ENCODE assay signal across 20 cellular contexts in the genomic region with DNA sequence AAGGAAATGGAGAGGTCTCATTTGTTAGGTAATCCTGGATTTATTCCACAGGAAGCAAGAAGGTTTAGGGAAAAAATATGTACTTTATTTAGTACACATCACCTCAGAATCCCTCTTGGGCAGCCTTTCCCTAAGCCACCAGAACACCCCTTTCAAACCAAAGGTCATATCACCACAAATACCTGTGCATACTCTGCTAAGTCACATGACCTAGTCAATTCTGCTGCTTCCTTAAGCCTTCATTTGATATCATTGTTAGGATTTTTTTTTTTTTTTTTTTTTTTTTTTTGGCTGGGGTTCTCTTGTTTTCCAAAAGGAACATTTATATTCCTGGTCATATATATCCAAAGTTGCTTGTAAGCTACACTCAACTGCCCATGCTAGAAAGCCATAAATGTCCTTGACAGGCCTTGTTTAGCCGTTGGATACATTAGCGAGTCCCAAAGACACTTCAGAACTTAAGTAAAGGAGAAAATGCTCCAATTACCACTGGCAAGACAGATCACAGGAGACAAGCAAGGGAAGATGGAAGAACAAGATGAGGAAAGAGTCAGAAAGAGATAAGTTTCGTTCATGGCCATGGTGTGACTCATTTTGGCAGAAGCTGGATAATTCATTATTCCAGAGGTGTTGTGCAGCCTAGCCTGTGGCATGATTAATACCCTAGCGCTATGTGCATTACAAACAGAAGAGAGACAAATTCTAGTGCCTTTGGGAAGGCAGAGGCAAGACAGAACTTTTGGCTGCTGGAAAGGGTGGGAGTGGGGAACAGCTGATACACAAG.
DNase-seq lines count a peak whose midpoint lies in the region; ATAC-seq and TF ChIP-seq lines count a peak whose summit lies in the region.
"Had no signal": no experiment of that assay in that cellular context is flagged by ENCODE, and none has a peak within 500 bp of the region (broad histone marks: within the 10 kb centered on the region; RNA-seq: fewer than 3 reads in every experiment).

No MANE protein-coding gene starts in this region.

- H3K27me3 ChIP-seq in foreskin keratinocyte = no peaks in the 10 kb centered on the region
- H3K27me3 ChIP-seq: upper lobe of left lung had no signal

- peak; percentile 93 for ATAC-seq in foreskin keratinocyte
- ATAC-seq in HG02642 (IDR thresholded peaks at IDR 0.05; ENCODE audit: poor library complexity, unreplicated experiment) = no peak
- ATAC-seq in HG03354 (IDR thresholded peaks at IDR 0.05; ENCODE audit: poor library complexity, severe bottlenecking, unreplicated experiment) = no peak
- ATAC-seq: activated CD8-positive, alpha-beta T cell treated with anti-CD3 and anti-CD28 coated beads for 36 hours; activated naive CD4-positive, alpha-beta T cell treated with anti-CD3 and anti-CD28 coated beads, Interleukin-2, amount 50 U/mL, for 72 hours; activated T-cell treated with anti-CD3 and anti-CD28 coated beads, Interleukin-2, amount 50 U/mL, for 72 hours; stimulated activated naive CD8-positive, alpha-beta T cell treated with anti-CD3 and anti-CD28 coated beads, Interleukin-15, Interleukin-2, amounts not matched to agents 100 U/mL and 50 U/mL, for 24 hours; T-cell had no signal

- DNase-seq in NCI-H446 treated with DMSO at 0.1 percent for 48 hours (lab: John Stamatoyannopoulos, UW) (peak; percentile 10), NCI-H446 (lab: John Stamatoyannopoulos, UW) (no peak), cardiac fibroblast (ENCODE audit: low read depth in 2 of 2) (peak; percentile 56 to 69), foreskin keratinocyte (peak; percentile 51 to 63)
- no peak for DNase-seq in activated CD4-positive, alpha-beta T cell treated with anti-CD3 and anti-CD28 coated beads for 48 hours
- DNase-seq: activated CD8-positive, alpha-beta T cell treated with anti-CD3 and anti-CD28 coated beads for 36 hours; activated T-cell treated with anti-CD3 and anti-CD28 coated beads, Interleukin-2, amount 50 U/mL, for 72 hours; GOT3; NCI-H1417 treated with DMSO at 0.1 percent for 48 hours; nephron progenitor cell; Right ventricle myocardium superior; stimulated activated CD4-positive, alpha-beta T cell treated with anti-CD3 and anti-CD28 coated beads, Interleukin-15, amount 100 ng/mL, for 24 hours; stimulated activated naive CD8-positive, alpha-beta T cell treated with anti-CD3 and anti-CD28 coated beads, Interleukin-15, Interleukin-2, amounts not matched to agents 100 U/mL and 50 U/mL, for 24 hours; T-cell; upper lobe of left lung had no signal

- H3K4me1 ChIP-seq in foreskin keratinocyte = no peaks in the 10 kb centered on the region

- TF ChIP-seq CTCF in cardiac fibroblast (IDR thresholded peaks at IDR 0.05; ENCODE audit: low read depth, low read length) (no peak), foreskin keratinocyte (conservative IDR thresholded peaks at IDR 0.05) (no peak)

- H3K27ac ChIP-seq in foreskin keratinocyte (no peak overlapping the region), temporal lobe (ENCODE audit: low read depth, low read length) (peak overlapping the region; percentile 1)
- H3K27ac ChIP-seq: upper lobe of left lung, VCaP had no signal

- no peak overlapping the region for H3K4me3 ChIP-seq in cardiac fibroblast (replicated peaks in 1 of 2; ENCODE audit: low read depth in 2 of 2, low read length in 2 of 2)
- H3K4me3 ChIP-seq: upper lobe of left lung had no signal

Comparison
In these comparisons a context has a peak if more than half of its experiments do, and no peak if none do; other contexts are left out.
1. DNase-seq: peak in NCI-H446 treated with DMSO at 0.1 percent for 48 hours (single experiment), cardiac fibroblast (2 of 2) and foreskin keratinocyte (2 of 2); none in NCI-H446 (0 of 2) and activated CD4-positive, alpha-beta T cell treated with anti-CD3 and anti-CD28 coated beads for 48 hours (single experiment).